Comparison of ENCODE assay signal across 17 cellular contexts in the genomic region with DNA sequence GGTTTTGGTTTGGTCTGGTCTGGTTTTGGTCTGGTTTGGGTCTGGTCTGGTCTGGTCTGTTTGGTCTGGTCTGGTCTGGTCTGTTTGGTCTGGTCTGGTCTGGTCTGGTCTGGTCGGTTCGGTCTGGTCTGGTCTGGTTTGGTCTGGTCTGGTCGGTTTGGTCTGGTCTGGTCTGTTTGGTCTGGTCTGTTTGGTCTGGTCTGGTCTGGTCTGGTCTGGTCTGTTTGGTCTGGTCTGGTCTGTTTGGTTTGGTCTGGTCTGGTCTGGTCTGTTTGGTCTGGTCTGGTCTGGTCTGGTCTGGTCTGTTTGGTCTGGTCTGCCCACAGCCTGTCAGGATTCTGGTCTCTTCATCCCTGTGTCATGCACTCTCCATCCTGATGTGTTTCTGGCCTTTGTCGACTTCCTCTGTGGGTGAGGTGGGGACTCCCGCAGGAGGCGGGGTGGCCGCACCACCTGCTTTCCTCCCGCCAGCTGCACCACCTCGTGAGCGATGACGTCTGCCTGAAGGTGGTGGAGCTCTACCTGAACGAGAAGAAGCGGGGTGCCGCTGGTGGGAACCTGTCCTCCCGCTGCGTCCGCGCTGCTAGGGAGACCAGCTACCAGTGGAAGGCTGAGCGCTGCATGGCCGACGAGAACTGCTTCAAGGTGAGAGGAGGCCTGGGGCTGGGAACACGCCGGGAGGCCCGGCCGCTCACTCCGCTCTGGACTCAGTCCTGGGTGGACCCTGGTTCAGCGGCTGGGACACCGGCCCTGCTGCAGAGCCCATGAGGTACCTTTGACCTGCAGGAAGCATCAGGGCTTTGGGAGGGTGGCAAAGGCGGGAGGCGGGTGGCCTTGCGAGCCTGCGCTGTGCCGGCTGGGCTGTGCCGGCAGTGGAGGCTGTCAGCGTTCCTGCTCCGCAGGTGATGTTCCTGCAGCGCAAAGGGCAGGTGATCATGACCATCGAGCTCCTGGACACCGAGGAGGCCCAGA. TPM values are rescaled to one million over a fixed set of nuclear protein-coding genes. Genes with fewer than 3 reads are reported as not detected.
DNase-seq lines count a peak whose midpoint lies in the region; ATAC-seq and TF ChIP-seq lines count a peak whose summit lies in the region.
"Had no signal": no experiment of that assay in that cellular context is flagged by ENCODE, and none has a peak within 500 bp of the region (broad histone marks: within the 10 kb centered on the region; RNA-seq: fewer than 3 reads in every experiment).

No MANE protein-coding gene starts in this region.

- CTCF ChIA-PET in activated B cell treated with CpG ODN at 0.5 μM for 24 hours (lab: Charles Lee): no interaction called here

- H3K36me3 ChIP-seq in left lung (peaks cover 2 to 79% of the 10 kb centered on the region in 2 donors), upper lobe of right lung (peaks cover 70% of the 10 kb centered on the region)

- H3K36me3 Mint-ChIP-seq in activated B cell treated with CpG ODN at 0.5 μM for 24 hours (ENCODE audit: low read depth): peaks cover 76% of the 10 kb centered on the region

- ATAC-seq in stimulated activated naive CD8-positive, alpha-beta T cell treated with anti-CD3 and anti-CD28 coated beads, Interleukin-15, amount 100 ng/mL, for 72 hours: no peak
- no peak for ATAC-seq in stimulated activated naive CD8-positive, alpha-beta T cell treated with anti-CD3 and anti-CD28 coated beads, Interleukin-15, Interleukin-2, amounts not matched to agents 100 U/mL and 50 U/mL, for 24 hours
- peak; percentile 42 for ATAC-seq in activated B cell treated with CpG ODN at 0.5 μM for 24 hours (ENCODE audit: low read depth)
- peak; percentile 10 for ATAC-seq in left lung
- no peak for ATAC-seq in upper lobe of right lung
- ATAC-seq in HG03097 (IDR thresholded peaks at IDR 0.05; ENCODE audit: low FRiP score, unreplicated experiment): no peak

- H3K27me3 ChIP-seq in left lung (no peaks in the 10 kb centered on the region), upper lobe of right lung (no peaks in the 10 kb centered on the region)
- H3K27me3 ChIP-seq: tibial nerve had no signal

- H3K4me1 ChIP-seq in left lung (peaks cover 0 to 11% of the 10 kb centered on the region in 2 donors), upper lobe of right lung (peaks cover 18% of the 10 kb centered on the region)
- H3K4me1 ChIP-seq: HAP-1 had no signal

- POLR2A ChIA-PET in activated B cell treated with CpG ODN at 0.5 μM for 24 hours (lab: Charles Lee): no interaction called here

- peaks cover 6 to 14% of the 10 kb centered on the region in 2 donors for H3K9me3 Mint-ChIP-seq in stimulated activated naive CD8-positive, alpha-beta T cell treated with anti-CD3 and anti-CD28 coated beads, Interleukin-15, amount 100 ng/mL, for 72 hours
- H3K9me3 Mint-ChIP-seq in activated B cell treated with CpG ODN at 0.5 μM for 24 hours: peaks cover 7% of the 10 kb centered on the region
- H3K9me3 Mint-ChIP-seq: activated T-helper 17 cell treated with anti-CD3 and anti-CD28 coated beads, Interleukin-2, amount 50 U/mL, for 72 hours had no signal

- peak overlapping the region in 1 of 2 donors; percentile 24 for H3K4me3 Mint-ChIP-seq in stimulated activated naive CD8-positive, alpha-beta T cell treated with anti-CD3 and anti-CD28 coated beads, Interleukin-15, amount 100 ng/mL, for 72 hours
- no peak overlapping the region for H3K4me3 Mint-ChIP-seq in activated B cell treated with CpG ODN at 0.5 μM for 24 hours
- H3K4me3 Mint-ChIP-seq: activated T-helper 17 cell treated with anti-CD3 and anti-CD28 coated beads, Interleukin-2, amount 50 U/mL, for 72 hours had no signal

- peaks cover 35% of the 10 kb centered on the region for H3K4me1 Mint-ChIP-seq in stimulated activated naive CD8-positive, alpha-beta T cell treated with anti-CD3 and anti-CD28 coated beads, Interleukin-15, amount 100 ng/mL, for 72 hours
- peaks cover 12% of the 10 kb centered on the region for H3K4me1 Mint-ChIP-seq in activated B cell treated with CpG ODN at 0.5 μM for 24 hours

- H3K27ac Mint-ChIP-seq in stimulated activated naive CD8-positive, alpha-beta T cell treated with anti-CD3 and anti-CD28 coated beads, Interleukin-15, amount 100 ng/mL, for 72 hours: peak overlapping the region; percentile 85 to 86
- H3K27ac Mint-ChIP-seq in activated B cell treated with CpG ODN at 0.5 μM for 24 hours: peak overlapping the region; percentile 76

- intact Hi-C loops in activated B cell treated with CpG ODN at 0.5 μM for 24 hours (cut with micrococcal nuclease): no loop called here
- intact Hi-C loops in left lung (cut with DNase I): no loop called here
- intact Hi-C loops in upper lobe of right lung (cut with DNase I): no loop called here

- DNase-seq in stimulated activated naive CD8-positive, alpha-beta T cell treated with anti-CD3 and anti-CD28 coated beads, Interleukin-15, amount 100 ng/mL, for 72 hours: no peak
- DNase-seq in stimulated activated naive CD8-positive, alpha-beta T cell treated with anti-CD3 and anti-CD28 coated beads, Interleukin-15, Interleukin-2, amounts not matched to agents 100 U/mL and 50 U/mL, for 24 hours: no peak
- DNase-seq in activated B cell treated with CpG ODN at 0.5 μM for 24 hours (no peak), left lung (peak in 1 of 2 donors; percentile 68), upper lobe of right lung (no peak), AG08396 (ENCODE audit: low spot score) (no peak), GF-D8 (lab: John Stamatoyannopoulos, UW) (no peak)
- DNase-seq: activated CD4-positive, alpha-beta T cell treated with anti-CD3 and anti-CD28 coated beads, Interleukin-2, amount 50 U/mL, for 48 hours; AML-193; erythroblast; GDM1; NCI-H187 treated with DMSO at 0.1 percent for 48 hours had no signal

- no peaks in the 10 kb centered on the region for H3K27me3 Mint-ChIP-seq in stimulated activated naive CD8-positive, alpha-beta T cell treated with anti-CD3 and anti-CD28 coated beads, Interleukin-15, amount 100 ng/mL, for 72 hours
- no peaks in the 10 kb centered on the region for H3K27me3 Mint-ChIP-seq in activated B cell treated with CpG ODN at 0.5 μM for 24 hours
- H3K27me3 Mint-ChIP-seq: activated T-helper 17 cell treated with anti-CD3 and anti-CD28 coated beads, Interleukin-2, amount 50 U/mL, for 72 hours had no signal

- H3K27ac ChIP-seq in left lung: peak overlapping the region in 1 of 2 donors; percentile 50
- H3K27ac ChIP-seq in upper lobe of right lung: peak overlapping the region; percentile 42

- H3K9me3 ChIP-seq in left lung (peaks cover 0 to 11% of the 10 kb centered on the region in 2 donors), upper lobe of right lung (peaks cover under 1% of the 10 kb centered on the region)
- H3K9me3 ChIP-seq: HAP-1 had no signal

- H3K4me3 ChIP-seq in left lung (no peak overlapping the region), upper lobe of right lung (no peak overlapping the region)
- H3K4me3 ChIP-seq: HAP-1, tibial nerve had no signal

- TF ChIP-seq CTCF in activated B cell treated with CpG ODN at 0.5 μM for 24 hours (IDR thresholded peaks at IDR 0.05): no peak
- no peak for TF ChIP-seq CTCF in left lung (IDR thresholded peaks at IDR 0.05)
- no peak for TF ChIP-seq CTCF in upper lobe of right lung (IDR thresholded peaks at IDR 0.05)

RNA-seq across cellular contexts. Expression of gene F2RL3, which starts 12.9 kb away (rescaled TPM):
- total RNA-seq in activated B cell treated with CpG ODN at 0.5 μM for 24 hours (0.58 and 0.83 TPM in 2 replicates), left lung (10 to 100 TPM in 1 of 2 donors, 1 to 10 TPM in 1; 3.1 to 14.8 TPM), upper lobe of right lung (25.3 TPM)
- total RNA-seq: activated T-helper 17 cell treated with anti-CD3 and anti-CD28 coated beads, Interleukin-2, amount 50 U/mL, for 72 hours; NCI-H460 had no signal

RNA-seq across cellular contexts. Expression of gene SIN3B, which starts 46.7 kb away (rescaled TPM):
- total RNA-seq in activated B cell treated with CpG ODN at 0.5 μM for 24 hours (63.7 and 73.1 TPM in 2 replicates), left lung (10 to 100 TPM; 46.3 to 52.7 TPM), upper lobe of right lung (59.8 TPM)

Comparison
In these comparisons a context has a peak if more than half of its experiments do, and no peak if none do; other contexts are left out.
1. ATAC-seq: peak in activated B cell treated with CpG ODN at 0.5 μM for 24 hours (single experiment) and left lung (single experiment); none in stimulated activated naive CD8-positive, alpha-beta T cell treated with anti-CD3 and anti-CD28 coated beads, Interleukin-15, amount 100 ng/mL, for 72 hours (single experiment), stimulated activated naive CD8-positive, alpha-beta T cell treated with anti-CD3 and anti-CD28 coated beads, Interleukin-15, Interleukin-2, amounts not matched to agents 100 U/mL and 50 U/mL, for 24 hours (single experiment), upper lobe of right lung (single experiment) and HG03097 (single experiment).